In genomic region chr4:1854752-1855151, GRCh38 we compare ENCODE assay signal across 8 cellular contexts. TPM values are rescaled to one million over a fixed set of nuclear protein-coding genes. Genes with fewer than 3 reads are reported as not detected.
DNase-seq lines count a peak whose midpoint lies in the region; ATAC-seq and TF ChIP-seq lines count a peak whose summit lies in the region.

No MANE protein-coding gene starts in this region.

- H3K27ac ChIP-seq in RWPE2 (ENCODE audit: poor library complexity, severe bottlenecking): peak overlapping the region; percentile 50
- peak overlapping the region; percentile 84 to 94 (median 93) for H3K27ac ChIP-seq in esophagus squamous epithelium

- H3K9me3 ChIP-seq in RWPE2 (ENCODE audit: severe bottlenecking) (no peaks in the 10 kb centered on the region), esophagus squamous epithelium (no peaks in the 10 kb centered on the region)

- H3K4me1 ChIP-seq in RWPE2 (ENCODE audit: insufficient read depth, poor library complexity, severe bottlenecking) (peaks cover 2% of the 10 kb centered on the region), esophagus squamous epithelium (peaks cover 24 to 77% (median 41%) of the 10 kb centered on the region in 3 donors)

- intact Hi-C loops in esophagus squamous epithelium (cut with DNase I): no loop called here

- H3K4me3 ChIP-seq in GM08714 (ENCODE audit: low read length) (peak overlapping the region; percentile 65), RWPE2 (ENCODE audit: severe bottlenecking) (peak overlapping the region; percentile 73), esophagus squamous epithelium (peak overlapping the region; percentile 74 to 100 (median 95)), retinal pigment epithelial cell (ENCODE audit: low read length) (peak overlapping the region; percentile 83)

- 15 to 35% methylated on average over 1 of the region's 1 CpG for WGBS in esophagus squamous epithelium, 2 donors

- ATAC-seq in RWPE2 (ENCODE audit: low read depth) (no peak), HG03280 (IDR thresholded peaks at IDR 0.05; ENCODE audit: unreplicated experiment) (no peak), HG02571 (IDR thresholded peaks at IDR 0.05; ENCODE audit: unreplicated experiment) (no peak), GM19328 (IDR thresholded peaks at IDR 0.05; ENCODE audit: unreplicated experiment) (no peak)

- H3K27me3 ChIP-seq in RWPE2 (ENCODE audit: insufficient read depth, poor library complexity, severe bottlenecking) (no peaks in the 10 kb centered on the region), esophagus squamous epithelium (no peaks in the 10 kb centered on the region)

- no peak for TF ChIP-seq POLR2A in esophagus squamous epithelium (IDR thresholded peaks at IDR 0.05)

- H3K36me3 ChIP-seq in RWPE2 (ENCODE audit: low read depth): peaks cover 11% of the 10 kb centered on the region
- H3K36me3 ChIP-seq in esophagus squamous epithelium: no peaks in the 10 kb centered on the region

- TF ChIP-seq CTCF in RWPE2 (IDR thresholded peaks at IDR 0.05; ENCODE audit: poor library complexity, severe bottlenecking) (no peak), esophagus squamous epithelium (IDR thresholded peaks at IDR 0.05) (no peak), retinal pigment epithelial cell (conservative IDR thresholded peaks at IDR 0.05; ENCODE audit: low read depth, low read length) (no peak)

- DNase-seq in RWPE2 (ENCODE audit: low spot score) (no peak), esophagus squamous epithelium (lab: John Stamatoyannopoulos, UW) (no peak), retinal pigment epithelial cell (ENCODE audit: low read depth) (no peak), NCI-H2107 (lab: John Stamatoyannopoulos, UW) (no peak)

RNA-seq across cellular contexts. Expression of gene LETM1, which starts 1.2 kb away (rescaled TPM):
- total RNA-seq in esophagus squamous epithelium: 10 to 100 TPM; 40.6 to 85.6 (median 72.8) TPM

RNA-seq across cellular contexts. Expression of gene NSD2, which starts 16.4 kb away (rescaled TPM):
- 10 to 100 TPM; 31.9 to 36.4 (median 34.5) TPM for total RNA-seq in esophagus squamous epithelium
